Comparison of ENCODE assay signal across 8 cellular contexts in genomic region chr9:129752915-129753724, GRCh38.
DNase-seq lines count a peak whose midpoint lies in the region; ATAC-seq and TF ChIP-seq lines count a peak whose summit lies in the region.

PTGES (minus strand) TSS chr9:129753042; CDS start chr9:129753012, 30 bp downstream.

- peak; percentile 63 for ATAC-seq in memory B cell (ENCODE audit: low read depth)
- ATAC-seq in HG03045 (IDR thresholded peaks at IDR 0.05; ENCODE audit: unreplicated experiment), result no peak
- no peak for ATAC-seq in GM19328 (IDR thresholded peaks at IDR 0.05; ENCODE audit: unreplicated experiment)

- peak; percentile 66 for DNase-seq in D341Med (ENCODE audit: low spot score)
- DNase-seq in NB4 (ENCODE audit: low read depth), result peak; percentile 54
- peak; percentile 47 for DNase-seq in activated CD4-positive, alpha-beta T cell treated with anti-CD3 and anti-CD28 coated beads, Interleukin-2, amount 50 U/mL, for 1 hour
- no peak for DNase-seq in memory B cell (ENCODE audit: low spot score in 2 of 2)
- DNase-seq in stimulated activated CD8-positive, alpha-beta memory T cell treated with anti-CD3 and anti-CD28 coated beads, Interleukin-12 subunit alpha, Interleukin-12 subunit beta, amount 100 ng/mL, for 4 hours (ENCODE audit: low read depth), result peak; percentile 36

- H3K4me1 ChIP-seq in duodenal mucosa (ENCODE audit: control insufficient read depth in 1 of 2, insufficient read depth in 2 of 2, low read length in 2 of 2), result peaks cover 0 to 12% of the 10 kb centered on the region in 2 donors

- H3K27me3 ChIP-seq in duodenal mucosa (ENCODE audit: control insufficient read depth in 1 of 2, insufficient read depth in 2 of 2, low read length in 2 of 2), result peaks cover 10 to 15% of the 10 kb centered on the region in 2 donors

- H3K36me3 ChIP-seq in duodenal mucosa (ENCODE audit: control insufficient read depth in 1 of 2, insufficient read depth in 2 of 2, low read length in 2 of 2), result no peaks in the 10 kb centered on the region

- no peak within 1 kb of the TSS for H3K4me3 ChIP-seq in NB4 (ENCODE audit: low read depth, low read length)
- peak within 1 kb of the TSS; percentile 34 to 60 for H3K4me3 ChIP-seq in duodenal mucosa (ENCODE audit: low read depth in 1 of 2, low read length in 2 of 2)

- peaks cover 7% of the 10 kb centered on the region for H3K27me3 Mint-ChIP-seq in memory B cell

- H3K36me3 Mint-ChIP-seq in memory B cell, result peaks cover 2% of the 10 kb centered on the region

- H3K4me1 Mint-ChIP-seq in memory B cell, result peaks cover 11% of the 10 kb centered on the region

- no peaks in the 10 kb centered on the region for H3K9me3 Mint-ChIP-seq in memory B cell

- no peak within 1 kb of the TSS for H3K4me3 Mint-ChIP-seq in memory B cell

- TF ChIP-seq POLR2A in NB4 (IDR thresholded peaks at IDR 0.05; ENCODE audit: extremely low read depth, insufficient read length), result no peak

- no peak within 1 kb of the TSS for H3K27ac ChIP-seq in duodenal mucosa (ENCODE audit: low read depth, low read length)

- no peak for TF ChIP-seq CTCF in NB4 (IDR thresholded peaks at IDR 0.05; ENCODE audit: low read depth, low read length)

- no peak within 1 kb of the TSS for H3K27ac Mint-ChIP-seq in memory B cell

- H3K9ac ChIP-seq in duodenal mucosa (ENCODE audit: low read depth in 1 of 2, low read length in 2 of 2), result peak within 1 kb of the TSS in 1 of 2 donors; percentile 25

- H3K9me3 ChIP-seq in duodenal mucosa (ENCODE audit: control insufficient read depth in 1 of 2, low read length in 2 of 2), result no peaks in the 10 kb centered on the region

Comparison
In these comparisons a context has a peak if more than half of its experiments do, and no peak if none do; other contexts are left out.
1. DNase-seq: peak in D341Med (single experiment), NB4 (single experiment), activated CD4-positive, alpha-beta T cell treated with anti-CD3 and anti-CD28 coated beads, Interleukin-2, amount 50 U/mL, for 1 hour (single experiment) and stimulated activated CD8-positive, alpha-beta memory T cell treated with anti-CD3 and anti-CD28 coated beads, Interleukin-12 subunit alpha, Interleukin-12 subunit beta, amount 100 ng/mL, for 4 hours (single experiment); none in memory B cell (0 of 2).